ENCODE assay signal across 19 cellular contexts in genomic region chr14:62800577-62800976, GRCh38.
"Had no signal": no experiment of that assay in that cellular context is flagged by ENCODE, and none has a peak within 500 bp of the region (broad histone marks: within the 10 kb centered on the region; RNA-seq: fewer than 3 reads in every experiment).

No MANE protein-coding gene starts in this region.

- DNase-seq: activated B cell treated with CpG ODN at 0.5 μM for 24 hours; activated CD4-positive, alpha-beta T cell treated with anti-CD3 and anti-CD28 coated beads for 36 hours; activated CD4-positive, alpha-beta T cell treated with anti-CD3 and anti-CD28 coated beads, Interleukin-2, amount 50 U/mL, for 48 hours; activated naive CD4-positive, alpha-beta T cell treated with anti-CD3 and anti-CD28 coated beads for 36 hours; activated naive CD8-positive, alpha-beta T cell treated with anti-CD3 and anti-CD28 coated beads, Interleukin-2, amount 10 ng/mL, durations not matched to agents 7 days and 5 days; activated T-cell treated with anti-CD3 and anti-CD28 coated beads, Interleukin-2, amount 50 U/mL, for 48 hours; amniotic stem cell; effector memory CD4-positive, alpha-beta T cell; foreskin melanocyte; immature natural killer cell; lower lobe of right lung; naive thymus-derived CD4-positive, alpha-beta T cell; sigmoid colon; stimulated activated CD4-positive, alpha-beta T cell treated with anti-CD3 and anti-CD28 coated beads, Interleukin-2, amount 100 ng/mL, for 48 hours; stimulated activated CD8-positive, alpha-beta memory T cell treated with anti-CD3 and anti-CD28 coated beads, Interleukin-4, amount 100 ng/mL, for 48 hours; stimulated activated naive B cell treated with anti-CD40 and anti-IgM and Interleukin-4, amounts not matched to agents 10 μg/mL and 1 μg/mL and 100 μg/mL, for 72 hours; transverse colon had no signal

- H3K27me3 ChIP-seq: breast epithelium, sigmoid colon, transverse colon, vagina had no signal

- H3K9me3 ChIP-seq: breast epithelium, lower lobe of right lung, transverse colon, vagina had no signal

- H3K4me1 ChIP-seq: breast epithelium, lower lobe of right lung, sigmoid colon, transverse colon, vagina had no signal

- H3K27ac ChIP-seq: breast epithelium, lower lobe of right lung, sigmoid colon, transverse colon, vagina had no signal

- H3K36me3 ChIP-seq: breast epithelium, lower lobe of right lung, sigmoid colon, transverse colon, vagina had no signal

- H3K4me3 ChIP-seq: breast epithelium, lower lobe of right lung, sigmoid colon, transverse colon, vagina had no signal
